12 cellular contexts compared by ENCODE assay signal in the genomic region with DNA sequence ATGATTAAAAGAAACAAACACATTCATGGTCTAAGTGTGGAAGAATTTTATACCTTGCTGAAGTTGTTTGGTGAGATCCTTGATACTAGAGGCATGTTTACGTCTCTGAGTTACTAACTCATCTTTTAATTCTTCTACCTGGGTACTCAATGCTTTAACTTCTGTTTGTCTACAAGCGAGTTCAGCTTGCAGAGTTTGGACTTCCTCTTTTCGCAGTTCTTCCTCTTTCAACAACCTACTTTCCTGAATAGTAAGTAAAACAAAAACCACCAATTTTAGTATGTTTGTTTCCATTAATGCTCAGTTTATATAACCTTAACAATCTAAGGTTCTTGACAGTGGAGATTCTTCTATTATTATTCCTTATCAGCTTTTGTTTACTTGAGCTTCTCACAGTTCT. TPM values are rescaled to one million over a fixed set of nuclear protein-coding genes. Genes with fewer than 3 reads are reported as not detected.
DNase-seq lines count a peak whose midpoint lies in the region; ATAC-seq and TF ChIP-seq lines count a peak whose summit lies in the region.
"Had no signal": no experiment of that assay in that cellular context is flagged by ENCODE, and none has a peak within 500 bp of the region (broad histone marks: within the 10 kb centered on the region; RNA-seq: fewer than 3 reads in every experiment).

No MANE protein-coding gene starts in this region.

- no peaks in the 10 kb centered on the region for H3K4me1 ChIP-seq in testis

- no peaks in the 10 kb centered on the region for H3K9me3 ChIP-seq in testis

- no peak overlapping the region for H3K27ac ChIP-seq in testis

- H3K4me3 ChIP-seq in GM06990 (replicated peaks; ENCODE audit: low read depth, low read length) = no peak overlapping the region
- H3K4me3 ChIP-seq in testis = no peak overlapping the region

- intact Hi-C loops in testis (cut with DNase I; ENCODE audit: low total_unique reads) = no loop called here

- TF ChIP-seq POLR2A in testis (IDR thresholded peaks at IDR 0.05) = no peak

- H3K36me3 ChIP-seq in GM06990 (ENCODE audit: control insufficient read depth, insufficient read depth, low read length) = no peaks in the 10 kb centered on the region; the same call in 1 of the 2 replicates
- H3K36me3 ChIP-seq in testis (ENCODE audit: low read depth, missing control alignments) = no peaks in the 10 kb centered on the region

- peak; percentile 14 for DNase-seq in GM06990 (ENCODE audit: extremely low read depth, insufficient read length)
- DNase-seq in SKM-1 (lab: John Stamatoyannopoulos, UW; ENCODE audit: unreplicated experiment) = peak; percentile 83
- DNase-seq in amniotic stem cell (lab: John Stamatoyannopoulos, UW) = no peak
- no peak for DNase-seq in stimulated activated naive CD4-positive, alpha-beta T cell (lab: John Stamatoyannopoulos, UW)
- no peak for DNase-seq in testis
- DNase-seq in NCI-H146 treated with DMSO at 0.1 percent for 48 hours (lab: John Stamatoyannopoulos, UW; ENCODE audit: unreplicated experiment) = no peak
- DNase-seq: activated T-cell treated with anti-CD3 and anti-CD28 coated beads, Interleukin-2, amount 50 U/mL, for 24 hours; NCI-H774 had no signal

- ATAC-seq in GM19372 (IDR thresholded peaks at IDR 0.05; ENCODE audit: low read depth, unreplicated experiment) = peak; percentile 81
- ATAC-seq in HG03060 (IDR thresholded peaks at IDR 0.05; ENCODE audit: low read depth, unreplicated experiment) = peak; percentile 58

- no peaks in the 10 kb centered on the region for H3K27me3 ChIP-seq in GM06990 (replicated peaks; ENCODE audit: control insufficient read depth, insufficient read depth, low read length)
- H3K27me3 ChIP-seq in testis = no peaks in the 10 kb centered on the region

- TF ChIP-seq CTCF in GM06990 (IDR thresholded peaks at IDR 0.05; ENCODE audit: insufficient read depth, low read length, poor library complexity, severe bottlenecking) = no peak
- no peak for TF ChIP-seq CTCF in testis (IDR thresholded peaks at IDR 0.05)

- WGBS in testis, 2 donors = 83 to 93% methylated on average over 3 of the region's 3 CpGs

RNA-seq across cellular contexts. Expression of a gene that starts 42.9 kb away (rescaled TPM):
- 10 to 100 TPM; 30.8 to 39.8 TPM for total RNA-seq in testis
- polyA plus RNA-seq in testis (ENCODE audit: insufficient read depth, low read depth, low replicate concordance) = 5.3 TPM

RNA-seq across cellular contexts. Expression of a gene that starts 48.1 kb away (rescaled TPM):
- 10 to 100 TPM; 25.7 to 32.3 TPM for total RNA-seq in testis
- polyA plus RNA-seq in testis (ENCODE audit: insufficient read depth, low read depth, low replicate concordance) = 32.7 TPM
- total RNA-seq: neural crest cell had no signal
- polyA plus RNA-seq: BJ had no signal

Comparison
In these comparisons a context has a peak if more than half of its experiments do, and no peak if none do; other contexts are left out.
1. DNase-seq: peak in GM06990 (single experiment) and SKM-1 (single experiment); none in amniotic stem cell (single experiment), stimulated activated naive CD4-positive, alpha-beta T cell (0 of 6), testis (single experiment) and NCI-H146 treated with DMSO at 0.1 percent for 48 hours (single experiment).